Comparison of ENCODE assay signal across 1 cellular context in genomic region chr5:116738270-116738947, GRCh38.
TF ChIP-seq lines count a peak whose summit lies in the region.

No MANE protein-coding gene starts in this region.

TF ChIP-seq in WTC11, 78 proteins besides CTCF, POLR2A, EP300 and RAD21 (continued from another document):
- TF ChIP-seq, protein P1, sequence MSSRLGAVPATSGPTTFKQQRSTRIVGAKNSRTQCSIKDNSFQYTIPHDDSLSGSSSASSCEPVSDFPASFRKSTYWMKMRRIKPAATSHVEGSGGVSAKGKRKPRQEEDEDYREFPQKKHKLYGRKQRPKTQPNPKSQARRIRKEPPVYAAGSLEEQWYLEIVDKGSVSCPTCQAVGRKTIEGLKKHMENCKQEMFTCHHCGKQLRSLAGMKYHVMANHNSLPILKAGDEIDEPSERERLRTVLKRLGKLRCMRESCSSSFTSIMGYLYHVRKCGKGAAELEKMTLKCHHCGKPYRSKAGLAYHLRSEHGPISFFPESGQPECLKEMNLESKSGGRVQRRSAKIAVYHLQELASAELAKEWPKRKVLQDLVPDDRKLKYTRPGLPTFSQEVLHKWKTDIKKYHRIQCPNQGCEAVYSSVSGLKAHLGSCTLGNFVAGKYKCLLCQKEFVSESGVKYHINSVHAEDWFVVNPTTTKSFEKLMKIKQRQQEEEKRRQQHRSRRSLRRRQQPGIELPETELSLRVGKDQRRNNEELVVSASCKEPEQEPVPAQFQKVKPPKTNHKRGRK (CRISPR knock-in tag; IDR thresholded peaks at IDR 0.05; ENCODE audit: borderline replicate concordance) = no peak
- TF ChIP-seq ZNF416 (CRISPR knock-in tag; IDR thresholded peaks at IDR 0.05) = no peak
- no peak for TF ChIP-seq JUN (CRISPR knock-in tag; IDR thresholded peaks at IDR 0.05)
- no peak for TF ChIP-seq ZNF138 (CRISPR knock-in tag; conservative IDR thresholded peaks at IDR 0.05)
